Comparison of ENCODE assay signal across 22 cellular contexts in the genomic region with DNA sequence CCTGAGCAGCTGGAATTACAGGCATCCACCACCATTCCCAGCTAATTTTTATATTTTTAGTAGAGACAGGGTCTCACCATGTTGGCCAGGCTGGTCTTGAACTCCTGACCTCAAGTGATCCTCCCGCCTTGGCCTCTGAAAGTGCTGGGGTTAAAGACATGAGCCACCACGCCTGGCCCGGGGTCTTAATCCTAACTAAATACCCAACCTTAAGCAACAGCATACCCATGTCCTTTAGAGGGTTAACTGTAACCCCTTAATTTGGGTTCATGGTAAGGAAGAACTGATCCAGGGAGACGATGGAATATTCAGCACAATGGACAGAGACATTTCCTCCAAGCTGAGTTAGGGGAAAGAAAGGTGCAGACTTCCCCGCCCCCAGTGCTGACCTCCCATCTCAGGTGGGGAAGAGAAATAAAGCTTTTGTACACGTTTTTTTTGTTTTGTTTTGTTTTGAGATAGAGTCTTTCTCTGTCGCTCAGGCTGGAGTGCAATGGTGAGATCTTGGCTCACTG. TPM values are rescaled to one million over a fixed set of nuclear protein-coding genes. Genes with fewer than 3 reads are reported as not detected.
DNase-seq lines count a peak whose midpoint lies in the region; ATAC-seq and TF ChIP-seq lines count a peak whose summit lies in the region.
"Had no signal": no experiment of that assay in that cellular context is flagged by ENCODE, and none has a peak within 500 bp of the region (broad histone marks: within the 10 kb centered on the region; RNA-seq: fewer than 3 reads in every experiment).

No MANE protein-coding gene starts in this region.

- H3K27ac ChIP-seq in cardiac muscle cell = no peak overlapping the region
- H3K27ac ChIP-seq: SJSA1 had no signal

- H3K9me3 ChIP-seq in cardiac muscle cell (ENCODE audit: low read depth) = no peaks in the 10 kb centered on the region
- H3K9me3 ChIP-seq: SJSA1 had no signal

- intact Hi-C loops in cardiac septum (cut with DNase I) = no loop called here

- DNase-seq in cardiac muscle cell (ENCODE audit: low read depth in 1 of 2, low spot score in 1 of 2) (peak; percentile 23 to 74), cardiac septum (ENCODE audit: low spot score) (no peak), RPMI7951 (ENCODE audit: low read depth) (peak; percentile 21), fibroblast of villous mesenchyme (ENCODE audit: low read depth) (peak; percentile 11), ureter (ENCODE audit: low spot score) (no peak), SHP77 (lab: John Stamatoyannopoulos, UW) (no peak)
- DNase-seq: activated CD4-positive, alpha-beta memory T cell treated with anti-CD3 and anti-CD28 coated beads, Interleukin-2, amount 10 ng/mL, durations not matched to agents 7 days and 5 days; erythroblast; GF-D8; KG1; left colon; naive B cell; NCI-H146; NCI-H510A; stimulated activated naive B cell treated with anti-CD40 and anti-IgM and Interleukin-4, amounts not matched to agents 10 μg/mL and 1 μg/mL and 100 μg/mL, for 72 hours had no signal

- H3K4me1 ChIP-seq in cardiac muscle cell (ENCODE audit: low read depth) = no peaks in the 10 kb centered on the region
- H3K4me1 ChIP-seq: SJSA1 had no signal

- TF ChIP-seq CTCF in cardiac muscle cell (IDR thresholded peaks at IDR 0.05; ENCODE audit: low read depth, low read length) (no peak), fibroblast of villous mesenchyme (IDR thresholded peaks at IDR 0.05; ENCODE audit: insufficient read depth, low read depth, low read length) (no peak)

- no peaks in the 10 kb centered on the region for H3K36me3 ChIP-seq in cardiac muscle cell
- H3K36me3 ChIP-seq: SJSA1 had no signal

- no peak overlapping the region for H3K4me3 ChIP-seq in cardiac muscle cell
- no peak overlapping the region for H3K4me3 ChIP-seq in fibroblast of villous mesenchyme (ENCODE audit: low read depth, low read length)
- H3K4me3 ChIP-seq: SJSA1 had no signal

- ATAC-seq in HG03354 (IDR thresholded peaks at IDR 0.05; ENCODE audit: poor library complexity, severe bottlenecking, unreplicated experiment) = no peak
- no peak for ATAC-seq in HG03378 (IDR thresholded peaks at IDR 0.05; ENCODE audit: unreplicated experiment)
- ATAC-seq: left colon; stimulated activated naive B cell treated with anti-CD40 and anti-IgM and Interleukin-4, amounts not matched to agents 10 μg/mL and 1 μg/mL and 100 μg/mL, for 72 hours had no signal

- H3K27me3 ChIP-seq in cardiac muscle cell = no peaks in the 10 kb centered on the region
- H3K27me3 ChIP-seq: SJSA1 had no signal

RNA-seq across cellular contexts. Expression of a gene that starts 8.7 kb away (rescaled TPM):
- total RNA-seq in cardiac muscle cell (0.21 TPM in 1 of 2 replicates, not detected in the other), cardiac septum (not detected), fibroblast of villous mesenchyme (not detected in 2 replicates), ureter (not detected)
- polyA plus RNA-seq in cardiac muscle cell = not detected in 2 replicates
- not detected in 2 replicates for total RNA-seq in RPMI7951 (2014; rRNA removed; shearing (Covaris generic))
- total RNA-seq: activated CD4-positive, alpha-beta memory T cell treated with anti-CD3 and anti-CD28 coated beads, Interleukin-2, amount 10 ng/mL, durations not matched to agents 7 days and 5 days; activated T-helper 1 cell treated with anti-CD3 and anti-CD28 coated beads, Interleukin-12 subunit alpha, Interleukin-12 subunit beta, Interleukin-2, Interleukin-4 antibody, amounts not matched to agents 30 ng/mL and 10 ng/mL and 1 ng/mL, durations not matched to agents 14 hours and 24 hours and 36 hours; left colon; posterior vena cava; SJSA1 had no signal
- polyA plus RNA-seq: adipose tissue, AG04450 had no signal

RNA-seq across cellular contexts. Expression of a gene that starts 26.0 kb away (rescaled TPM):
- total RNA-seq in cardiac muscle cell (67.8 and 72.8 TPM in 2 replicates), cardiac septum (22.9 TPM), fibroblast of villous mesenchyme (14.2 and 16.4 TPM in 2 replicates), ureter (25.8 TPM)
- polyA plus RNA-seq in cardiac muscle cell = 71.8 and 88.4 TPM in 2 replicates
- 5.0 and 8.8 TPM in 2 replicates for total RNA-seq in RPMI7951 (2014; rRNA removed; shearing (Covaris generic))

RNA-seq across cellular contexts. Expression of a gene that starts 30.5 kb away (rescaled TPM):
- total RNA-seq in cardiac muscle cell (not detected in 2 replicates), cardiac septum (not detected), fibroblast of villous mesenchyme (not detected in 2 replicates), ureter (not detected)
- polyA plus RNA-seq in cardiac muscle cell = 0.29 TPM in 1 of 2 replicates, not detected in the other
- not detected in 2 replicates for total RNA-seq in RPMI7951 (2014; rRNA removed; shearing (Covaris generic))
- total RNA-seq: activated CD4-positive, alpha-beta memory T cell treated with anti-CD3 and anti-CD28 coated beads, Interleukin-2, amount 10 ng/mL, durations not matched to agents 7 days and 5 days; activated T-helper 1 cell treated with anti-CD3 and anti-CD28 coated beads, Interleukin-12 subunit alpha, Interleukin-12 subunit beta, Interleukin-2, Interleukin-4 antibody, amounts not matched to agents 30 ng/mL and 10 ng/mL and 1 ng/mL, durations not matched to agents 14 hours and 24 hours and 36 hours; left colon; posterior vena cava; SJSA1 had no signal
- polyA plus RNA-seq: AG04450 had no signal

RNA-seq across cellular contexts. Expression of a gene that starts 35.0 kb away (rescaled TPM):
- total RNA-seq in cardiac muscle cell (not detected in 2 replicates), cardiac septum (not detected), fibroblast of villous mesenchyme (not detected in 2 replicates), ureter (not detected)
- 0.20 TPM in 1 of 2 replicates, not detected in the other for polyA plus RNA-seq in cardiac muscle cell
- total RNA-seq in RPMI7951 (2014; rRNA removed; shearing (Covaris generic)) = not detected in 2 replicates
- total RNA-seq: activated CD4-positive, alpha-beta memory T cell treated with anti-CD3 and anti-CD28 coated beads, Interleukin-2, amount 10 ng/mL, durations not matched to agents 7 days and 5 days; activated T-helper 1 cell treated with anti-CD3 and anti-CD28 coated beads, Interleukin-12 subunit alpha, Interleukin-12 subunit beta, Interleukin-2, Interleukin-4 antibody, amounts not matched to agents 30 ng/mL and 10 ng/mL and 1 ng/mL, durations not matched to agents 14 hours and 24 hours and 36 hours; left colon; posterior vena cava; SJSA1 had no signal
- polyA plus RNA-seq: adipose tissue, AG04450 had no signal

RNA-seq across cellular contexts. Expression of a gene that starts 46.0 kb away (rescaled TPM):
- total RNA-seq in cardiac muscle cell = 43.0 and 45.5 TPM in 2 replicates
- polyA plus RNA-seq in cardiac muscle cell = 29.2 and 34.9 TPM in 2 replicates
- 29.5 TPM for total RNA-seq in cardiac septum
- total RNA-seq in RPMI7951 (2014; rRNA removed; shearing (Covaris generic)) = 4.4 and 10.7 TPM in 2 replicates
- 25.0 and 33.2 TPM in 2 replicates for total RNA-seq in fibroblast of villous mesenchyme
- 32.4 TPM for total RNA-seq in ureter

Comparison
In these comparisons a context has a peak if more than half of its experiments do, and no peak if none do; other contexts are left out.
1. DNase-seq: peak in cardiac muscle cell (2 of 2), RPMI7951 (single experiment) and fibroblast of villous mesenchyme (single experiment); none in cardiac septum (single experiment), ureter (single experiment) and SHP77 (0 of 2).